ENCODE assay signal across 16 cellular contexts in genomic region chr6:33699739-33700138, GRCh38. TPM values are rescaled to one million over a fixed set of nuclear protein-coding genes. Genes with fewer than 3 reads are reported as not detected.
A peak's percentile ranks its signal among the peaks of the same experiment; 100 is the strongest.
DNase-seq lines count a peak whose midpoint lies in the region; ATAC-seq and TF ChIP-seq lines count a peak whose summit lies in the region.
"Had no signal": no experiment of that assay in that cellular context is flagged by ENCODE, and none has a peak within 500 bp of the region (broad histone marks: within the 10 kb centered on the region; RNA-seq: fewer than 3 reads in every experiment).

No MANE protein-coding gene starts in this region.

- H3K27me3 Mint-ChIP-seq in activated CD4-positive, alpha-beta memory T cell treated with anti-CD3 and anti-CD28 coated beads for 36 hours: no peaks in the 10 kb centered on the region

- H3K27ac ChIP-seq in left ventricle myocardium inferior (replicated peaks) (peak overlapping the region; percentile 36), esophagus squamous epithelium (peak overlapping the region; percentile 33 to 74 (median 52)), upper lobe of right lung (no peak overlapping the region), trophoblast cell (ENCODE audit: low read depth, low read length) (no peak overlapping the region)
- H3K27ac ChIP-seq: ascending aorta, pancreas, testis had no signal

- no peak overlapping the region for H3K18ac ChIP-seq in trophoblast cell (ENCODE audit: low read length)

- H3K4me1 Mint-ChIP-seq in activated CD4-positive, alpha-beta memory T cell treated with anti-CD3 and anti-CD28 coated beads for 36 hours (ENCODE audit: low read depth): peaks cover 45% of the 10 kb centered on the region

- CTCF ChIA-PET in activated CD4-positive, alpha-beta memory T cell treated with anti-CD3 and anti-CD28 coated beads for 36 hours (lab: Charles Lee): interaction anchor here (0.9 to 2.5 kb wide), 17 partner anchors 9 to 309 kb away, joined by 3 to 37 read pairs (median 9); partner anchors contain the start of genes BAK1 and UQCC2

- no peak for TF ChIP-seq POLR2A in esophagus squamous epithelium (IDR thresholded peaks at IDR 0.05)

- no peak overlapping the region for H3K23ac ChIP-seq in trophoblast cell (ENCODE audit: low read length)

- H3K27ac Mint-ChIP-seq in activated CD4-positive, alpha-beta memory T cell treated with anti-CD3 and anti-CD28 coated beads for 36 hours: peak overlapping the region; percentile 73

- WGBS in esophagus squamous epithelium, 2 donors: 33 to 43% methylated on average over 5 of the region's 5 CpGs
- no CpG with 5 or more reads among the region's 5 CpGs for WGBS in trophoblast cell (ENCODE audit: extremely low coverage, insufficient coverage, insufficient read length)

- no peak overlapping the region for H3K4me2 ChIP-seq in trophoblast cell (ENCODE audit: low read length)

- H3K36me3 ChIP-seq in left ventricle myocardium inferior (peaks cover 7% of the 10 kb centered on the region), esophagus squamous epithelium (peaks cover 0 to 42% (median 3%) of the 10 kb centered on the region in 3 donors), upper lobe of right lung (peaks cover 33% of the 10 kb centered on the region), trophoblast cell (ENCODE audit: control insufficient read depth in 1 of 2, insufficient read depth in 2 of 2, low read length in 2 of 2) (peaks cover 36 to 45% of the 10 kb centered on the region in 2 experiments)

- no peak overlapping the region for H2AK5ac ChIP-seq in trophoblast cell (ENCODE audit: low read length)

- H3K4ac ChIP-seq in trophoblast cell (ENCODE audit: low read depth, low read length): no peak overlapping the region

- H3K9ac ChIP-seq in trophoblast cell (ENCODE audit: low read length): no peak overlapping the region

- H2BK120ac ChIP-seq in trophoblast cell (ENCODE audit: insufficient read depth, low read length, poor library complexity): no peak overlapping the region

- POLR2A ChIA-PET in activated CD4-positive, alpha-beta memory T cell treated with anti-CD3 and anti-CD28 coated beads for 36 hours (lab: Charles Lee): no interaction called here

- H3K4me1 ChIP-seq in left ventricle myocardium inferior (peaks cover 68% of the 10 kb centered on the region), esophagus squamous epithelium (peaks cover 28 to 64% (median 56%) of the 10 kb centered on the region in 3 donors), upper lobe of right lung (peaks cover 36% of the 10 kb centered on the region), trophoblast cell (ENCODE audit: control insufficient read depth in 1 of 2, insufficient read depth in 2 of 2, low read length in 2 of 2) (no peaks in the 10 kb centered on the region)
- H3K4me1 ChIP-seq: ascending aorta, pancreas had no signal

- H3K9me3 Mint-ChIP-seq in activated CD4-positive, alpha-beta memory T cell treated with anti-CD3 and anti-CD28 coated beads for 36 hours: no peaks in the 10 kb centered on the region
- H3K9me3 Mint-ChIP-seq: activated T-cell treated with anti-CD3 and anti-CD28 coated beads, Interleukin-2, amount 50 U/mL, for 4 hours; T-helper 2 cell treated with Interferon-gamma antibody and Interleukin-4, amounts not matched to agents 5 μg/mL and 100 μg/mL, for 36 hours had no signal

- H2AFZ ChIP-seq in trophoblast cell (ENCODE audit: insufficient read depth, low read length, poor library complexity): no peak overlapping the region

- no peaks in the 10 kb centered on the region for H3K79me1 ChIP-seq in trophoblast cell (ENCODE audit: low read length)

- no peak overlapping the region for H3K14ac ChIP-seq in trophoblast cell (ENCODE audit: low read length)

- no peak overlapping the region for H2BK5ac ChIP-seq in trophoblast cell (ENCODE audit: low read depth, low read length, poor library complexity)

- H3K4me3 ChIP-seq in left ventricle myocardium inferior (no peak overlapping the region), esophagus squamous epithelium (no peak overlapping the region), upper lobe of right lung (no peak overlapping the region), trophoblast cell (ENCODE audit: low read depth, low read length) (no peak overlapping the region)
- H3K4me3 ChIP-seq: ascending aorta, MG63, pancreas, testis had no signal

- no peak overlapping the region for H4K12ac ChIP-seq in trophoblast cell (ENCODE audit: low read depth, low read length)

- no peak overlapping the region for H2BK12ac ChIP-seq in trophoblast cell (ENCODE audit: low read length)

- H3K27me3 ChIP-seq in left ventricle myocardium inferior (ENCODE audit: low read depth) (no peaks in the 10 kb centered on the region), esophagus squamous epithelium (no peaks in the 10 kb centered on the region), upper lobe of right lung (no peaks in the 10 kb centered on the region), trophoblast cell (ENCODE audit: insufficient read depth, low read length) (no peaks in the 10 kb centered on the region)
- H3K27me3 ChIP-seq: ascending aorta, MG63, pancreas, testis had no signal

- H3K4me3 Mint-ChIP-seq in activated CD4-positive, alpha-beta memory T cell treated with anti-CD3 and anti-CD28 coated beads for 36 hours: no peak overlapping the region
- H3K4me3 Mint-ChIP-seq: activated T-cell treated with anti-CD3 and anti-CD28 coated beads, Interleukin-2, amount 50 U/mL, for 4 hours had no signal

- no peaks in the 10 kb centered on the region for H3K79me2 ChIP-seq in trophoblast cell (ENCODE audit: control insufficient read depth, insufficient read depth, low read length, poor library complexity)

- no peak for TF ChIP-seq CTCF in left ventricle myocardium inferior (IDR thresholded peaks at IDR 0.05; ENCODE audit: borderline replicate concordance)
- TF ChIP-seq CTCF in esophagus squamous epithelium (IDR thresholded peaks at IDR 0.05): no peak
- no peak for TF ChIP-seq CTCF in upper lobe of right lung (IDR thresholded peaks at IDR 0.05)

- DNase-seq in left ventricle myocardium inferior (no peak), left cardiac atrium (no peak), esophagus squamous epithelium (lab: John Stamatoyannopoulos, UW) (no peak), upper lobe of right lung (peak; percentile 6), trophoblast cell (no peak), head of caudate nucleus (no peak), NCI-H1105 (lab: John Stamatoyannopoulos, UW) (no peak)
- no peak for DNase-seq in activated CD4-positive, alpha-beta memory T cell treated with anti-CD3 and anti-CD28 coated beads for 36 hours
- DNase-seq: NCI-H446 treated with DMSO at 0.1 percent for 48 hours, SIG-M5 had no signal

- H3K36me3 Mint-ChIP-seq in activated CD4-positive, alpha-beta memory T cell treated with anti-CD3 and anti-CD28 coated beads for 36 hours: peaks cover 38% of the 10 kb centered on the region

- H4K8ac ChIP-seq in trophoblast cell (ENCODE audit: low read depth, low read length): no peak overlapping the region

- no peak for ATAC-seq in left cardiac atrium
- ATAC-seq in upper lobe of right lung: no peak

- intact Hi-C loops in left ventricle myocardium inferior (cut with micrococcal nuclease): loop anchor here (5.0 kb wide), 1 partner anchor 112 kb away; no protein-coding TSS in a partner anchor
- intact Hi-C loops in left cardiac atrium (cut with DNase I): loop anchor here (2.0 to 10.0 kb wide), 3 partner anchors 65 to 111 kb away; no protein-coding TSS in a partner anchor
- intact Hi-C loops in activated CD4-positive, alpha-beta memory T cell treated with anti-CD3 and anti-CD28 coated beads for 36 hours (cut with micrococcal nuclease): loop anchor here (1.0 to 10.0 kb wide), 3 partner anchors 110 to 285 kb away; partner anchors contain the start of genes CUTA and PHF1
- intact Hi-C loops in esophagus squamous epithelium (cut with DNase I): loop anchor here (5.0 kb wide), 1 partner anchor 112 kb away; no protein-coding TSS in a partner anchor
- intact Hi-C loops in upper lobe of right lung (cut with DNase I): loop anchor here (10.0 kb wide), 1 partner anchor 115 kb away; the partner anchor contains the start of gene BAK1
- intact Hi-C loops in head of caudate nucleus (cut with DNase I): loop anchor here (5.0 kb wide), 1 partner anchor 112 kb away; no protein-coding TSS in a partner anchor

- H3K9me3 ChIP-seq in left ventricle myocardium inferior (replicated peaks): no peaks in the 10 kb centered on the region
- no peaks in the 10 kb centered on the region for H3K9me3 ChIP-seq in esophagus squamous epithelium
- H3K9me3 ChIP-seq in upper lobe of right lung: no peaks in the 10 kb centered on the region
- H3K9me3 ChIP-seq in trophoblast cell (ENCODE audit: insufficient read depth, low read depth, low read length): peaks cover 3% of the 10 kb centered on the region
- H3K9me3 ChIP-seq: ascending aorta, MG63, pancreas, testis had no signal

- H4K91ac ChIP-seq in trophoblast cell (ENCODE audit: low read depth, low read length): no peak overlapping the region

RNA-seq across cellular contexts. Expression of gene UQCC2, which starts 11.8 kb away (rescaled TPM):
- total RNA-seq in left ventricle myocardium inferior: 199 TPM
- total RNA-seq in left cardiac atrium: 100 to 1,000 TPM; 183 to 203 TPM
- 100 to 1,000 TPM; 157 to 160 TPM for total RNA-seq in activated CD4-positive, alpha-beta memory T cell treated with anti-CD3 and anti-CD28 coated beads for 36 hours
- 10 to 100 TPM in 3 of 4 donors, 1 to 10 TPM in 1; 7.8 to 36.8 (median 13.7) TPM for total RNA-seq in esophagus squamous epithelium
- total RNA-seq in upper lobe of right lung: 40.6 TPM
- polyA plus RNA-seq in trophoblast cell (2013): 65.9 and 67.3 TPM in 2 replicates

RNA-seq across cellular contexts. Expression of gene IP6K3, which starts 47.0 kb away (rescaled TPM):
- total RNA-seq in left ventricle myocardium inferior (42.0 TPM), left cardiac atrium (10 to 100 TPM; 23.8 to 29.4 TPM), esophagus squamous epithelium (1 to 10 TPM in 2 of 4 donors, under 1 TPM in 1, not detected in 1; 0.75 to 5.5 (median 1.7) TPM), upper lobe of right lung (4.6 TPM)
- not detected for total RNA-seq in activated CD4-positive, alpha-beta memory T cell treated with anti-CD3 and anti-CD28 coated beads for 36 hours
- polyA plus RNA-seq in trophoblast cell (2013): 1.4 and 1.5 TPM in 2 replicates
- total RNA-seq: activated T-cell treated with anti-CD3 and anti-CD28 coated beads, Interleukin-2, amount 50 U/mL, for 4 hours; ascending aorta had no signal

Comparison
In these comparisons a context has a peak if more than half of its experiments do, and no peak if none do; other contexts are left out.
1. H3K27ac ChIP-seq: peak in left ventricle myocardium inferior (single experiment) and esophagus squamous epithelium (4 of 4); none in upper lobe of right lung (single experiment) and trophoblast cell (single experiment).